Comparison of ENCODE assay signal across 9 cellular contexts in genomic region chr10:4652111-4653010, GRCh38.
DNase-seq lines count a peak whose midpoint lies in the region; ATAC-seq and TF ChIP-seq lines count a peak whose summit lies in the region.
"Had no signal": no experiment of that assay in that cellular context is flagged by ENCODE, and none has a peak within 500 bp of the region (broad histone marks: within the 10 kb centered on the region; RNA-seq: fewer than 3 reads in every experiment).

No MANE protein-coding gene starts in this region.

- peaks cover 0 to 6% of the 10 kb centered on the region in 2 donors for H3K36me3 Mint-ChIP-seq in activated naive CD4-positive, alpha-beta T cell treated with anti-CD3 and anti-CD28 coated beads, Interleukin-2, amount 50 U/mL, for 72 hours
- no peaks in the 10 kb centered on the region for H3K36me3 Mint-ChIP-seq in type B pancreatic cell

- DNase-seq in NCI-H345 (lab: John Stamatoyannopoulos, UW) (peak; percentile 16), NCI-H345 treated with DMSO at 0.1 percent for 48 hours (lab: John Stamatoyannopoulos, UW; ENCODE audit: unreplicated experiment) (no peak), type B pancreatic cell (ENCODE audit: extremely low spot score, unreplicated experiment) (no peak), esophagus muscularis mucosa (ENCODE audit: extremely low spot score) (no peak)
- peak in 1 of 2 donors; percentile 42 for DNase-seq in activated naive CD4-positive, alpha-beta T cell treated with anti-CD3 and anti-CD28 coated beads, Interleukin-2, amount 50 U/mL, for 72 hours (ENCODE audit: low spot score in 2 of 2)
- DNase-seq in stimulated activated CD4-positive, alpha-beta T cell treated with anti-CD3 and anti-CD28 coated beads, Interleukin-4, amount 100 ng/mL, for 24 hours = peak; percentile 61

- peaks cover 14 to 35% (median 31%) of the 10 kb centered on the region in 4 donors for H3K4me1 ChIP-seq in esophagus muscularis mucosa

- H3K27me3 Mint-ChIP-seq in type B pancreatic cell = no peaks in the 10 kb centered on the region

- peaks cover 0 to 5% of the 10 kb centered on the region in 2 donors for H3K9me3 Mint-ChIP-seq in activated naive CD4-positive, alpha-beta T cell treated with anti-CD3 and anti-CD28 coated beads, Interleukin-2, amount 50 U/mL, for 72 hours
- H3K9me3 Mint-ChIP-seq in type B pancreatic cell = no peaks in the 10 kb centered on the region

- WGBS in esophagus muscularis mucosa = 79% methylated on average over 8 of the region's 8 CpGs

- H3K4me3 Mint-ChIP-seq in type B pancreatic cell = no peak overlapping the region

- TF ChIP-seq CTCF in type B pancreatic cell (conservative IDR thresholded peaks at IDR 0.05) = no peak
- no peak for TF ChIP-seq CTCF in esophagus muscularis mucosa (IDR thresholded peaks at IDR 0.05)

- no peak overlapping the region for H3K4me3 ChIP-seq in esophagus muscularis mucosa
- H3K4me3 ChIP-seq: A549 had no signal

- no peaks in the 10 kb centered on the region for H3K36me3 ChIP-seq in esophagus muscularis mucosa

- no peak for TF ChIP-seq EP300 in esophagus muscularis mucosa (IDR thresholded peaks at IDR 0.05)

- H3K27ac ChIP-seq in esophagus muscularis mucosa (replicated peaks in 1 of 4) = peak overlapping the region in 1 of 4 donors; percentile 15

- H3K4me1 Mint-ChIP-seq in type B pancreatic cell (ENCODE audit: unreplicated experiment) = peaks cover 39% of the 10 kb centered on the region

- peak; percentile 64 for ATAC-seq in HG03135 (IDR thresholded peaks at IDR 0.05; ENCODE audit: unreplicated experiment)
- ATAC-seq in activated naive CD4-positive, alpha-beta T cell treated with anti-CD3 and anti-CD28 coated beads, Interleukin-2, amount 50 U/mL, for 72 hours = peak; percentile 92 to 94
- no peak for ATAC-seq in HG03159 (IDR thresholded peaks at IDR 0.05; ENCODE audit: unreplicated experiment)
- ATAC-seq: A549 had no signal

- H3K27ac Mint-ChIP-seq in activated naive CD4-positive, alpha-beta T cell treated with anti-CD3 and anti-CD28 coated beads, Interleukin-2, amount 50 U/mL, for 72 hours = peak overlapping the region; percentile 86 to 98
- no peak overlapping the region for H3K27ac Mint-ChIP-seq in type B pancreatic cell

- no peaks in the 10 kb centered on the region for H3K9me3 ChIP-seq in esophagus muscularis mucosa
- H3K9me3 ChIP-seq: A549 had no signal

- TF ChIP-seq POLR2A in esophagus muscularis mucosa (IDR thresholded peaks at IDR 0.05; ENCODE audit: low read depth) = no peak

- intact Hi-C loops in esophagus muscularis mucosa (cut with DNase I) = loop anchor here (5.0 to 10.0 kb wide), 4 partner anchors 140 to 1458 kb away; no protein-coding TSS in a partner anchor

- no peaks in the 10 kb centered on the region for H3K27me3 ChIP-seq in esophagus muscularis mucosa

Comparison
In these comparisons a context has a peak if more than half of its experiments do, and no peak if none do; other contexts are left out.
1. DNase-seq: peak in NCI-H345 (single experiment) and stimulated activated CD4-positive, alpha-beta T cell treated with anti-CD3 and anti-CD28 coated beads, Interleukin-4, amount 100 ng/mL, for 24 hours (single experiment); none in NCI-H345 treated with DMSO at 0.1 percent for 48 hours (single experiment), type B pancreatic cell (single experiment) and esophagus muscularis mucosa (single experiment).